11 cellular contexts compared by ENCODE assay signal in the genomic region with DNA sequence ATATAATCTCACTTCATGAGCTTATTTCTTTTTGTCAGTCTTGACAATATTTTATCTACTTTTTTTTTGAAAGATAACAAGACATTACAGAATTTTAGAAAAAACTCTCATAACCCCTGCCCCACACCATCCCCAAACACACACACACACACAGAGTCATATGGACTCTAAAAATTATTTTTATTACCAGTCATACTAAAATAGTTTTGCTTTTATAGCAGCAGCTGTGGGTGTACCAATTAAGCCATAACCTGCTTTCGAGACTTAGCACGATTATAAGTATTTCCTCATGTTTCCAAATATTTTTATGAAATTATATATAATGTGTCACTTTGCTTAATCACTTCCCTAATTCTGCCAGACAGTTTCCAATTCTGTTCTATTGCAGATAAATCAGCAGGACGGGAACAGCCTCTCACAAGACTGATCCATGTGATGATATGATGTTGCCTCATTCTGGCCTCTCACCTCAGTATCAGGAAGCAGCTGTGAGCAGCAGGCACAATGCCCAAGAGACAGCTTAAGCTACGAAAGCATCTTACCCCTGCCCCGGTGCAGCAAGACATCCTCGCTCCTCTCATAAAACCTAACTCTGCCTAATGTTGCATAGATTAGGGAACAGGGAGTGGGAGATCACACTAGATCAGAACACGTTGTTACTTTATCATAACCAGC. TPM values are rescaled to one million over a fixed set of nuclear protein-coding genes. Genes with fewer than 3 reads are reported as not detected.
DNase-seq lines count a peak whose midpoint lies in the region; ATAC-seq, FAIRE-seq and TF ChIP-seq lines count a peak whose summit lies in the region.
"Had no signal": no experiment of that assay in that cellular context is flagged by ENCODE, and none has a peak within 500 bp of the region (broad histone marks: within the 10 kb centered on the region; RNA-seq: fewer than 3 reads in every experiment).

No MANE protein-coding gene starts in this region.

- peaks cover 56% of the 10 kb centered on the region for H3K36me3 ChIP-seq in left ventricle myocardium inferior

- no peak overlapping the region for H3K4me3 ChIP-seq in left ventricle myocardium inferior

- peak overlapping the region; percentile 90 for H3K27ac ChIP-seq in VCaP
- H3K27ac ChIP-seq in left ventricle myocardium inferior (replicated peaks) = peak overlapping the region; percentile 36

- no peak for TF ChIP-seq POLR2A in H54 (IDR thresholded peaks at IDR 0.05; ENCODE audit: low read depth, low read length)

- H3K27me3 ChIP-seq in left ventricle myocardium inferior (ENCODE audit: low read depth) = no peaks in the 10 kb centered on the region

- H3K4me3 Mint-ChIP-seq in stimulated activated naive B cell treated with anti-CD40 and anti-IgM and Interleukin-4, amounts not matched to agents 10 μg/mL and 1 μg/mL and 100 μg/mL, for 72 hours = no peak overlapping the region
- no peak overlapping the region for H3K4me3 Mint-ChIP-seq in HFFc6
- H3K4me3 Mint-ChIP-seq: stimulated activated memory B cell treated with anti-CD40 and anti-IgM and Interleukin-4, amounts not matched to agents 10 μg/mL and 1 μg/mL and 100 μg/mL, for 72 hours had no signal

- intact Hi-C loops in left ventricle myocardium inferior (cut with micrococcal nuclease) = no loop called here

- no peak for TF ChIP-seq CTCF in VCaP (conservative IDR thresholded peaks at IDR 0.05)
- TF ChIP-seq CTCF in left ventricle myocardium inferior (IDR thresholded peaks at IDR 0.05; ENCODE audit: borderline replicate concordance) = no peak
- TF ChIP-seq CTCF in HFFc6 (IDR thresholded peaks at IDR 0.05) = no peak

- H3K27me3 Mint-ChIP-seq in stimulated activated naive B cell treated with anti-CD40 and anti-IgM and Interleukin-4, amounts not matched to agents 10 μg/mL and 1 μg/mL and 100 μg/mL, for 72 hours = no peaks in the 10 kb centered on the region
- no peaks in the 10 kb centered on the region; the same call in 1 of the 2 replicates for H3K27me3 Mint-ChIP-seq in HFFc6 (ENCODE audit: insufficient read depth)
- H3K27me3 Mint-ChIP-seq: stimulated activated memory B cell treated with anti-CD40 and anti-IgM and Interleukin-4, amounts not matched to agents 10 μg/mL and 1 μg/mL and 100 μg/mL, for 72 hours had no signal

- DNase-seq in KG1 (lab: John Stamatoyannopoulos, UW) (peak; percentile 56), left ventricle myocardium inferior (peak; percentile 27), cerebellar cortex (ENCODE audit: low spot score) (no peak), HFFc6 (no peak), H54 (ENCODE audit: insufficient read length, low spot score) (no peak)
- no peak for DNase-seq in stimulated activated naive B cell treated with anti-CD40 and anti-IgM and Interleukin-4, amounts not matched to agents 10 μg/mL and 1 μg/mL and 100 μg/mL, for 72 hours
- DNase-seq: NCI-H1417 had no signal

- H3K4me1 Mint-ChIP-seq in stimulated activated naive B cell treated with anti-CD40 and anti-IgM and Interleukin-4, amounts not matched to agents 10 μg/mL and 1 μg/mL and 100 μg/mL, for 72 hours = peaks cover 14 to 33% of the 10 kb centered on the region in 2 donors
- H3K4me1 Mint-ChIP-seq in HFFc6 (ENCODE audit: low read depth) = peaks cover 33% of the 10 kb centered on the region

- H3K36me3 Mint-ChIP-seq in stimulated activated naive B cell treated with anti-CD40 and anti-IgM and Interleukin-4, amounts not matched to agents 10 μg/mL and 1 μg/mL and 100 μg/mL, for 72 hours = peaks cover 12 to 36% of the 10 kb centered on the region in 2 donors
- H3K36me3 Mint-ChIP-seq in HFFc6 (ENCODE audit: low read depth) = peaks cover 17% of the 10 kb centered on the region

- H3K4me1 ChIP-seq in left ventricle myocardium inferior = peaks cover 59% of the 10 kb centered on the region

- peak overlapping the region; percentile 74 for H3K27ac Mint-ChIP-seq in stimulated activated naive B cell treated with anti-CD40 and anti-IgM and Interleukin-4, amounts not matched to agents 10 μg/mL and 1 μg/mL and 100 μg/mL, for 72 hours
- H3K27ac Mint-ChIP-seq in HFFc6 = no peak overlapping the region
- H3K27ac Mint-ChIP-seq: stimulated activated memory B cell treated with anti-CD40 and anti-IgM and Interleukin-4, amounts not matched to agents 10 μg/mL and 1 μg/mL and 100 μg/mL, for 72 hours had no signal

- no peaks in the 10 kb centered on the region for H3K9me3 Mint-ChIP-seq in stimulated activated naive B cell treated with anti-CD40 and anti-IgM and Interleukin-4, amounts not matched to agents 10 μg/mL and 1 μg/mL and 100 μg/mL, for 72 hours
- H3K9me3 Mint-ChIP-seq in HFFc6 = no peaks in the 10 kb centered on the region
- H3K9me3 Mint-ChIP-seq: stimulated activated memory B cell treated with anti-CD40 and anti-IgM and Interleukin-4, amounts not matched to agents 10 μg/mL and 1 μg/mL and 100 μg/mL, for 72 hours had no signal

- no peaks in the 10 kb centered on the region for H3K9me3 ChIP-seq in left ventricle myocardium inferior (replicated peaks)

- ATAC-seq in stimulated activated naive B cell treated with anti-CD40 and anti-IgM and Interleukin-4, amounts not matched to agents 10 μg/mL and 1 μg/mL and 100 μg/mL, for 72 hours (replicated peaks) = peak; percentile 50 to 51
- ATAC-seq: stimulated activated memory B cell treated with anti-CD40 and anti-IgM and Interleukin-4, amounts not matched to agents 10 μg/mL and 1 μg/mL and 100 μg/mL, for 72 hours had no signal

- FAIRE-seq in H54 (lab: Jason Lieb, UNC) = no peak
- FAIRE-seq: colon, TTC549 had no signal

RNA-seq across cellular contexts. Expression of a gene that starts 7.0 kb away (rescaled TPM):
- total RNA-seq in left ventricle myocardium inferior = 8.3 TPM
- 10 to 100 TPM; 17.3 to 23.0 (median 21.4) TPM for total RNA-seq in HFFc6 (2021; fragmentation: NEBNext Ultra II Directional; extraction: Animal tissue kit (Norgen Biotek cat#: 25700))

RNA-seq across cellular contexts. Expression of a gene that starts 21.5 kb away (rescaled TPM):
- not detected for total RNA-seq in left ventricle myocardium inferior
- not detected for total RNA-seq in HFFc6 (2021; fragmentation: NEBNext Ultra II Directional; extraction: Animal tissue kit (Norgen Biotek cat#: 25700))

RNA-seq across cellular contexts. Expression of a gene that starts 32.7 kb away (rescaled TPM):
- not detected for total RNA-seq in left ventricle myocardium inferior
- total RNA-seq in HFFc6 (2021; fragmentation: NEBNext Ultra II Directional; extraction: Animal tissue kit (Norgen Biotek cat#: 25700)) = not detected

Comparison
In these comparisons a context has a peak if more than half of its experiments do, and no peak if none do; other contexts are left out.
1. DNase-seq: peak in KG1 (single experiment) and left ventricle myocardium inferior (single experiment); none in stimulated activated naive B cell treated with anti-CD40 and anti-IgM and Interleukin-4, amounts not matched to agents 10 μg/mL and 1 μg/mL and 100 μg/mL, for 72 hours (single experiment), cerebellar cortex (single experiment), HFFc6 (single experiment) and H54 (single experiment).